8 cellular contexts compared by ENCODE assay signal in genomic region chr22:35400335-35400680, GRCh38. TPM values are rescaled to one million over a fixed set of nuclear protein-coding genes. Genes with fewer than 3 reads are reported as not detected.
DNase-seq lines count a peak whose midpoint lies in the region; ATAC-seq and TF ChIP-seq lines count a peak whose summit lies in the region.

No MANE protein-coding gene starts in this region.

- peak; percentile 7 for ATAC-seq in GM21723 (IDR thresholded peaks at IDR 0.05; ENCODE audit: unreplicated experiment)
- ATAC-seq in natural killer cell: peak in 1 of 3 donors; percentile 3

- no peaks in the 10 kb centered on the region for H3K27me3 ChIP-seq in Peyer's patch

- H3K27ac Mint-ChIP-seq in natural killer cell: peak overlapping the region; percentile 93 to 94

- peak overlapping the region; percentile 74 to 98 (median 89) for H3K4me3 ChIP-seq in Peyer's patch

- peaks cover 19 to 23% of the 10 kb centered on the region in 2 donors for H3K4me1 Mint-ChIP-seq in natural killer cell

- peaks cover 0 to 13% (median 6%) of the 10 kb centered on the region in 4 donors for H3K4me1 ChIP-seq in Peyer's patch

- TF ChIP-seq CTCF in C4-2B (conservative IDR thresholded peaks at IDR 0.05): no peak
- TF ChIP-seq CTCF in Peyer's patch (IDR thresholded peaks at IDR 0.05): no peak
- TF ChIP-seq CTCF in natural killer cell (IDR thresholded peaks at IDR 0.05): no peak

- H3K9me3 ChIP-seq in Peyer's patch: no peaks in the 10 kb centered on the region

- H3K4me3 Mint-ChIP-seq in natural killer cell: peak overlapping the region; percentile 99

- H3K27me3 Mint-ChIP-seq in natural killer cell (ENCODE audit: low read depth in 2 of 2): no peaks in the 10 kb centered on the region

- TF ChIP-seq POLR2A in Peyer's patch (IDR thresholded peaks at IDR 0.05): no peak

- no peaks in the 10 kb centered on the region for H3K9me3 Mint-ChIP-seq in natural killer cell

- DNase-seq in Peyer's patch: peak in 1 of 3 donors; percentile 32
- DNase-seq in effector CD4-positive, alpha-beta T cell: peak; percentile 20
- DNase-seq in natural killer cell: no peak
- DNase-seq in hippocampal formation (lab: John Stamatoyannopoulos, UW): no peak
- DNase-seq in effector CD8-positive, alpha-beta T cell (lab: John Stamatoyannopoulos, UW): no peak
- no peak for DNase-seq in NCI-H1694 (lab: John Stamatoyannopoulos, UW)

- peaks cover 0 to 21% (median 0%) of the 10 kb centered on the region in 3 donors for H3K36me3 ChIP-seq in Peyer's patch

- no peaks in the 10 kb centered on the region for H3K36me3 Mint-ChIP-seq in natural killer cell

- intact Hi-C loops in natural killer cell (cut with micrococcal nuclease): no loop called here

- H3K27ac ChIP-seq in C4-2B: peak overlapping the region; percentile 78
- peak overlapping the region; percentile 13 to 88 (median 46) for H3K27ac ChIP-seq in Peyer's patch

RNA-seq across cellular contexts. Expression of gene MCM5, which starts 0.4 kb away (rescaled TPM):
- 100 to 1,000 TPM in 1 of 4 donors, 10 to 100 TPM in 3; 16.5 to 102 (median 21.5) TPM for total RNA-seq in Peyer's patch
- total RNA-seq in natural killer cell: 10 to 100 TPM; 59.3 to 73.8 (median 61.5) TPM

RNA-seq across cellular contexts. Expression of gene HMOX1, which starts 19.4 kb away (rescaled TPM):
- total RNA-seq in Peyer's patch (10 to 100 TPM; 27.2 to 64.5 (median 46.7) TPM), natural killer cell (10 to 100 TPM in 2 of 3 donors, 1 to 10 TPM in 1; 7.5 to 61.6 (median 15.9) TPM)
